ENCODE assay signal across 14 cellular contexts in the genomic region with DNA sequence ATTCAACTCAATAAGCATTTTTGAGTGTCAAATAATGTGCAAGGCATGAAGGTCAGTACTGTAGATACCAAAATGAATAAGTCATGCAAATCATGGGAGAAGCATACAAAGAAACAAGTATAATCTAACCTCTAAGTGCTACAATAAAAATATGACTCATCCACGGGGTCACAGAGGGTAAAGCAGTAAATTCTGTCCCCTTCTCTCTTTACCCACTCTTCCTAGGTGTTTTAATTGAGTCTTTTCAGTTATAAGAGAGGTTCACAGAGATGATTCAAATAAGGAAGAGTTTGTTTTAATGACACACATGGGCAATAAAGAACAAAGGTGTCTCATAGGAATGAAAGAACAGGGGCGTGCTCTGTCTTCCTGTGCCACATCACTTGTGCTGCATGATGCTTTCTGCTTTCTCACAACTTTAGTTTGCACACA.
A peak's percentile ranks its signal among the peaks of the same experiment; 100 is the strongest.
DNase-seq lines count a peak whose midpoint lies in the region; ATAC-seq and TF ChIP-seq lines count a peak whose summit lies in the region.
"Had no signal": no experiment of that assay in that cellular context is flagged by ENCODE, and none has a peak within 500 bp of the region (broad histone marks: within the 10 kb centered on the region; RNA-seq: fewer than 3 reads in every experiment).

No MANE protein-coding gene starts in this region.

- CTCF ChIA-PET in HEK293T (lab: Yijun Ruan, JAX) = no interaction called here

- H3K27me3 ChIP-seq in kidney epithelial cell (ENCODE audit: control insufficient read depth, insufficient read depth, low read length) = no peaks in the 10 kb centered on the region
- H3K27me3 ChIP-seq: upper lobe of left lung had no signal

- no peak for TF ChIP-seq CTCF in kidney epithelial cell (IDR thresholded peaks at IDR 0.05; ENCODE audit: insufficient read depth, low read length, poor library complexity, severe bottlenecking)

- H3K4me3 ChIP-seq in kidney epithelial cell (ENCODE audit: low read depth, low read length) = no peak overlapping the region
- H3K4me3 ChIP-seq: upper lobe of left lung had no signal

- ATAC-seq in GM18861 (IDR thresholded peaks at IDR 0.05; ENCODE audit: unreplicated experiment) = peak; percentile 77
- ATAC-seq in HG02870 (IDR thresholded peaks at IDR 0.05; ENCODE audit: unreplicated experiment) = peak; percentile 59
- no peak for ATAC-seq in HG02642 (IDR thresholded peaks at IDR 0.05; ENCODE audit: poor library complexity, unreplicated experiment)
- ATAC-seq in HG02840 (IDR thresholded peaks at IDR 0.05; ENCODE audit: low FRiP score, unreplicated experiment) = no peak
- ATAC-seq: activated CD8-positive, alpha-beta T cell treated with anti-CD3 and anti-CD28 coated beads for 36 hours; activated naive CD8-positive, alpha-beta T cell treated with anti-CD3 and anti-CD28 coated beads, Interleukin-2, amount 50 U/mL, for 24 hours; sciatic nerve had no signal

- DNase-seq in NCI-H69 (lab: John Stamatoyannopoulos, UW) (peak; percentile 94), kidney epithelial cell (ENCODE audit: low read depth) (peak; percentile 2), globus pallidus (ENCODE audit: low spot score) (no peak), HEK293T (ENCODE audit: extremely low spot score) (no peak)
- DNase-seq: activated CD8-positive, alpha-beta T cell treated with anti-CD3 and anti-CD28 coated beads for 36 hours; activated naive CD8-positive, alpha-beta T cell treated with anti-CD3 and anti-CD28 coated beads, Interleukin-2, amount 50 U/mL, for 24 hours; GOT3; NCI-H2171; upper lobe of left lung had no signal

- POLR2A ChIA-PET in HEK293T (lab: Yijun Ruan, JAX) = no interaction called here

- H3K36me3 ChIP-seq in kidney epithelial cell (ENCODE audit: control insufficient read depth, insufficient read depth, low read length) = no peaks in the 10 kb centered on the region
- H3K36me3 ChIP-seq: upper lobe of left lung had no signal

TF ChIP-seq in HEK293T, 16 proteins besides CTCF, POLR2A, EP300 and RAD21:
- TF ChIP-seq CTBP1 (IDR thresholded peaks at IDR 0.05; ENCODE audit: borderline replicate concordance) (no peak), HDGF (IDR thresholded peaks at IDR 0.05; ENCODE audit: borderline replicate concordance) (no peak), TARDBP (IDR thresholded peaks at IDR 0.05) (no peak), ZNF384 (IDR thresholded peaks at IDR 0.05) (no peak), L3MBTL2 (conservative IDR thresholded peaks at IDR 0.05) (no peak), SP1 (IDR thresholded peaks at IDR 0.05) (no peak), ELF4 (IDR thresholded peaks at IDR 0.05) (no peak), NFRKB (IDR thresholded peaks at IDR 0.05) (no peak), LEF1 (IDR thresholded peaks at IDR 0.05; ENCODE audit: borderline replicate concordance) (no peak), BHLHE40 (IDR thresholded peaks at IDR 0.05; ENCODE audit: borderline replicate concordance) (no peak), SUZ12 (IDR thresholded peaks at IDR 0.05) (no peak), FOXK2 (IDR thresholded peaks at IDR 0.05) (no peak), ARNT (IDR thresholded peaks at IDR 0.05) (no peak)
- TF ChIP-seq, protein P1, sequence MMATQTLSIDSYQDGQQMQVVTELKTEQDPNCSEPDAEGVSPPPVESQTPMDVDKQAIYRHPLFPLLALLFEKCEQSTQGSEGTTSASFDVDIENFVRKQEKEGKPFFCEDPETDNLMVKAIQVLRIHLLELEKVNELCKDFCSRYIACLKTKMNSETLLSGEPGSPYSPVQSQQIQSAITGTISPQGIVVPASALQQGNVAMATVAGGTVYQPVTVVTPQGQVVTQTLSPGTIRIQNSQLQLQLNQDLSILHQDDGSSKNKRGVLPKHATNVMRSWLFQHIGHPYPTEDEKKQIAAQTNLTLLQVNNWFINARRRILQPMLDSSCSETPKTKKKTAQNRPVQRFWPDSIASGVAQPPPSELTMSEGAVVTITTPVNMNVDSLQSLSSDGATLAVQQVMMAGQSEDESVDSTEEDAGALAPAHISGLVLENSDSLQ (IDR thresholded peaks at IDR 0.05) = no peak

Comparison
In these comparisons a context has a peak if more than half of its experiments do, and no peak if none do; other contexts are left out.
1. ATAC-seq: peak in GM18861 (single experiment) and HG02870 (single experiment); none in HG02642 (single experiment) and HG02840 (single experiment).
2. DNase-seq: peak in NCI-H69 (single experiment) and kidney epithelial cell (single experiment); none in globus pallidus (single experiment) and HEK293T (single experiment).